1 cellular context compared by ENCODE assay signal in the genomic region with DNA sequence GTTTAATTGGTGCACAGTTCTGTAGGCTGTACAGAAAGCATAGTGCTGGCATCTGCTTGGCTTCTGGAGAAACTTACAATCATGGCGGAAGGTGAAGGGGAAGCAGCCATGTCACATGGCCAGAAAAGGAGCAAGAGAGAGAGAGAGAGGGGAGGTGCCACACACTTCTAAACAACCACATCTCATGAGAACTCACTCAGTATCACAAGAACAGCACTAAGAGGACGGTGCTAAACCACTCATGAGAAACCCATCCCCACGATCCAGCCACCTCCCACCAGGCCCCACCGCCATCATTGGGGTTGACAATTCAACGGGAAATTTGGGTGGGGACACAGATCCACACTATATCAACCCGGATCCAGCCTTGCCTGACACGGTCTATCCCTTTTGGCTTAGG.
TF ChIP-seq lines count a peak whose summit lies in the region.

No MANE protein-coding gene starts in this region.

TF ChIP-seq in K562, 482 proteins besides CTCF, POLR2A, EP300 and RAD21:
- TF ChIP-seq, protein P1, sequence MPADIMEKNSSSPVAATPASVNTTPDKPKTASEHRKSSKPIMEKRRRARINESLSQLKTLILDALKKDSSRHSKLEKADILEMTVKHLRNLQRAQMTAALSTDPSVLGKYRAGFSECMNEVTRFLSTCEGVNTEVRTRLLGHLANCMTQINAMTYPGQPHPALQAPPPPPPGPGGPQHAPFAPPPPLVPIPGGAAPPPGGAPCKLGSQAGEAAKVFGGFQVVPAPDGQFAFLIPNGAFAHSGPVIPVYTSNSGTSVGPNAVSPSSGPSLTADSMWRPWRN (IDR thresholded peaks at IDR 0.05; ENCODE audit: low read depth), result no peak
- TF ChIP-seq, protein P2, sequence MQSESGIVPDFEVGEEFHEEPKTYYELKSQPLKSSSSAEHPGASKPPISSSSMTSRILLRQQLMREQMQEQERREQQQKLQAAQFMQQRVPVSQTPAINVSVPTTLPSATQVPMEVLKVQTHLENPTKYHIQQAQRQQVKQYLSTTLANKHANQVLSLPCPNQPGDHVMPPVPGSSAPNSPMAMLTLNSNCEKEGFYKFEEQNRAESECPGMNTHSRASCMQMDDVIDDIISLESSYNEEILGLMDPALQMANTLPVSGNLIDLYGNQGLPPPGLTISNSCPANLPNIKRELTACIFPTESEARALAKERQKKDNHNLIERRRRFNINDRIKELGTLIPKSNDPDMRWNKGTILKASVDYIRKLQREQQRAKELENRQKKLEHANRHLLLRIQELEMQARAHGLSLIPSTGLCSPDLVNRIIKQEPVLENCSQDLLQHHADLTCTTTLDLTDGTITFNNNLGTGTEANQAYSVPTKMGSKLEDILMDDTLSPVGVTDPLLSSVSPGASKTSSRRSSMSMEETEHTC (IDR thresholded peaks at IDR 0.05), result no peak
- TF ChIP-seq ZNF224 (CRISPR knock-in tag; IDR thresholded peaks at IDR 0.05) (no peak), KDM1A (IDR thresholded peaks at IDR 0.05) (no peak), SMARCC2 (IDR thresholded peaks at IDR 0.05; ENCODE audit: low read depth) (no peak)
- TF ChIP-seq, protein P3, sequence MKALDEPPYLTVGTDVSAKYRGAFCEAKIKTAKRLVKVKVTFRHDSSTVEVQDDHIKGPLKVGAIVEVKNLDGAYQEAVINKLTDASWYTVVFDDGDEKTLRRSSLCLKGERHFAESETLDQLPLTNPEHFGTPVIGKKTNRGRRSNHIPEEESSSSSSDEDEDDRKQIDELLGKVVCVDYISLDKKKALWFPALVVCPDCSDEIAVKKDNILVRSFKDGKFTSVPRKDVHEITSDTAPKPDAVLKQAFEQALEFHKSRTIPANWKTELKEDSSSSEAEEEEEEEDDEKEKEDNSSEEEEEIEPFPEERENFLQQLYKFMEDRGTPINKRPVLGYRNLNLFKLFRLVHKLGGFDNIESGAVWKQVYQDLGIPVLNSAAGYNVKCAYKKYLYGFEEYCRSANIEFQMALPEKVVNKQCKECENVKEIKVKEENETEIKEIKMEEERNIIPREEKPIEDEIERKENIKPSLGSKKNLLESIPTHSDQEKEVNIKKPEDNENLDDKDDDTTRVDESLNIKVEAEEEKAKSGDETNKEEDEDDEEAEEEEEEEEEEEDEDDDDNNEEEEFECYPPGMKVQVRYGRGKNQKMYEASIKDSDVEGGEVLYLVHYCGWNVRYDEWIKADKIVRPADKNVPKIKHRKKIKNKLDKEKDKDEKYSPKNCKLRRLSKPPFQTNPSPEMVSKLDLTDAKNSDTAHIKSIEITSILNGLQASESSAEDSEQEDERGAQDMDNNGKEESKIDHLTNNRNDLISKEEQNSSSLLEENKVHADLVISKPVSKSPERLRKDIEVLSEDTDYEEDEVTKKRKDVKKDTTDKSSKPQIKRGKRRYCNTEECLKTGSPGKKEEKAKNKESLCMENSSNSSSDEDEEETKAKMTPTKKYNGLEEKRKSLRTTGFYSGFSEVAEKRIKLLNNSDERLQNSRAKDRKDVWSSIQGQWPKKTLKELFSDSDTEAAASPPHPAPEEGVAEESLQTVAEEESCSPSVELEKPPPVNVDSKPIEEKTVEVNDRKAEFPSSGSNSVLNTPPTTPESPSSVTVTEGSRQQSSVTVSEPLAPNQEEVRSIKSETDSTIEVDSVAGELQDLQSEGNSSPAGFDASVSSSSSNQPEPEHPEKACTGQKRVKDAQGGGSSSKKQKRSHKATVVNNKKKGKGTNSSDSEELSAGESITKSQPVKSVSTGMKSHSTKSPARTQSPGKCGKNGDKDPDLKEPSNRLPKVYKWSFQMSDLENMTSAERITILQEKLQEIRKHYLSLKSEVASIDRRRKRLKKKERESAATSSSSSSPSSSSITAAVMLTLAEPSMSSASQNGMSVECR (CRISPR knock-in tag; IDR thresholded peaks at IDR 0.05), result no peak
